In the genomic region with DNA sequence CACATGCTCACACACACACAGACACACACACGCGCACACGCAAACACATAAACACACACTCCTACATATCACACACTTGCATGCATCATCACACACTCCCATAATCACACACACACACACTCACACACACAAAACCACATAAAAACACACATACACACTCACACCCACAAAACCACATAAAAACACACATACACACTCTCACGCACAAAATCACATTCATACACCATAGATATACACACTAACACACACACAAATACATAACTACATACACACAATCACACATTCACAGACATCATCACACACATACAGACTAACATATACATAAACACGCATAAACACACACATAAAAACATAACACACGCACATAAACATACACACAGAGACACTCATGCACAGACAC, we compare ENCODE assay signal across 13 cellular contexts. TPM values are rescaled to one million over a fixed set of nuclear protein-coding genes. Genes with fewer than 3 reads are reported as not detected.
A peak's percentile ranks its signal among the peaks of the same experiment; 100 is the strongest.
DNase-seq lines count a peak whose midpoint lies in the region; ATAC-seq, FAIRE-seq and TF ChIP-seq lines count a peak whose summit lies in the region.
"Had no signal": no experiment of that assay in that cellular context is flagged by ENCODE, and none has a peak within 500 bp of the region (broad histone marks: within the 10 kb centered on the region; RNA-seq: fewer than 3 reads in every experiment).

No MANE protein-coding gene starts in this region.

- no peak overlapping the region for H2AFZ ChIP-seq in neuronal stem cell (ENCODE audit: low read length)

- no peak overlapping the region for H4K8ac ChIP-seq in neuronal stem cell (ENCODE audit: low read depth, low read length)

- H3K27ac ChIP-seq in dorsolateral prefrontal cortex (peak overlapping the region in 54 of 59 donors; percentile 19 to 100 (median 97)), neuronal stem cell (replicated peaks; ENCODE audit: low read length) (no peak overlapping the region), upper lobe of left lung (peak overlapping the region in 2 of 4 donors; percentile 68 to 77)
- no peak overlapping the region for H3K27ac ChIP-seq in CD8-positive, alpha-beta memory T cell (ENCODE audit: low read depth, low read length)

- H2BK15ac ChIP-seq in neuronal stem cell (ENCODE audit: low read length): no peak overlapping the region

- WGBS in neuronal stem cell (ENCODE audit: extremely low coverage in 2 of 2, insufficient read length in 2 of 2, insufficient replicate concordance in 1 of 2), 2 donors: 100% methylated on average over 1 to 6 of the region's 6 CpGs
- WGBS in upper lobe of left lung, 2 donors: 97% methylated on average over 6 of the region's 6 CpGs

- H3K4me1 ChIP-seq in neuronal stem cell (ENCODE audit: control insufficient read depth in 2 of 2, insufficient read depth in 1 of 2, low read depth in 1 of 2, low read length in 2 of 2) (peaks cover 5 to 35% of the 10 kb centered on the region in 2 donors), upper lobe of left lung (peaks cover 18 to 28% (median 23%) of the 10 kb centered on the region in 4 donors)
- no peaks in the 10 kb centered on the region for H3K4me1 ChIP-seq in CD8-positive, alpha-beta memory T cell (ENCODE audit: insufficient read depth, low read length)

- H3K9me3 ChIP-seq in neuronal stem cell (replicated peaks in 1 of 2; ENCODE audit: control insufficient read depth in 2 of 2, insufficient read depth in 1 of 2, low read depth in 1 of 2, low read length in 2 of 2) (no peaks in the 10 kb centered on the region), upper lobe of left lung (no peaks in the 10 kb centered on the region)
- no peaks in the 10 kb centered on the region for H3K9me3 ChIP-seq in CD8-positive, alpha-beta memory T cell (ENCODE audit: low read length)

- H3K4ac ChIP-seq in neuronal stem cell (ENCODE audit: low read length): no peak overlapping the region

- H3K14ac ChIP-seq in neuronal stem cell (ENCODE audit: low read length): no peak overlapping the region

- no peak overlapping the region for H2BK5ac ChIP-seq in neuronal stem cell (ENCODE audit: low read length)

- intact Hi-C loops in dorsolateral prefrontal cortex (cut with DNase I): loop anchor here in 1 of 2 donors (5.0 kb wide), 1 partner anchor 41 kb away; no protein-coding TSS in a partner anchor

- peak overlapping the region; percentile 32 for H3K9ac ChIP-seq in neuronal stem cell (ENCODE audit: low read depth, low read length, poor library complexity)

- no peak overlapping the region for H2BK12ac ChIP-seq in neuronal stem cell (ENCODE audit: low read length)

- H3K36me3 Mint-ChIP-seq in CD8-positive, alpha-beta memory T cell: no peaks in the 10 kb centered on the region

- H2BK120ac ChIP-seq in neuronal stem cell (ENCODE audit: low read depth, low read length): no peak overlapping the region

- H3K27me3 ChIP-seq in dorsolateral prefrontal cortex: no peaks in the 10 kb centered on the region
- H3K27me3 ChIP-seq in neuronal stem cell (ENCODE audit: control insufficient read depth in 3 of 3, insufficient read depth in 3 of 3, low read depth in 1 of 3, low read length in 3 of 3): no peaks in the 10 kb centered on the region
- H3K27me3 ChIP-seq in upper lobe of left lung: no peaks in the 10 kb centered on the region
- H3K27me3 ChIP-seq in CD8-positive, alpha-beta memory T cell (ENCODE audit: insufficient read depth, low read length, poor library complexity, severe bottlenecking): no peaks in the 10 kb centered on the region

- no peak overlapping the region for H3K18ac ChIP-seq in neuronal stem cell (ENCODE audit: low read length)

- H3K36me3 ChIP-seq in neuronal stem cell (replicated peaks in 1 of 2; ENCODE audit: control insufficient read depth in 2 of 2, insufficient read depth in 2 of 2, low read length in 2 of 2): no peaks in the 10 kb centered on the region
- H3K36me3 ChIP-seq in upper lobe of left lung: no peaks in the 10 kb centered on the region
- H3K36me3 ChIP-seq in CD8-positive, alpha-beta memory T cell (ENCODE audit: insufficient read depth, low read length): no peaks in the 10 kb centered on the region

- TF ChIP-seq POLR2A in GM12891 (IDR thresholded peaks at IDR 0.05; ENCODE audit: low read depth, low read length): no peak
- TF ChIP-seq POLR2A in upper lobe of left lung (IDR thresholded peaks at IDR 0.05): no peak

- FAIRE-seq in GM12891 (lab: Jason Lieb, UNC): peak; percentile 77
- FAIRE-seq in HTR-8/SVneo (lab: Jason Lieb, UNC): peak; percentile 51

- H3K4me3 ChIP-seq in dorsolateral prefrontal cortex (peak overlapping the region in 1 of 59 donors; percentile 36), neuronal stem cell (ENCODE audit: low read length in 2 of 2) (peak overlapping the region in 1 of 2 donors; percentile 55), upper lobe of left lung (no peak overlapping the region)
- no peak overlapping the region for H3K4me3 ChIP-seq in CD8-positive, alpha-beta memory T cell (ENCODE audit: low read length)

- no peak overlapping the region for H3K4me3 Mint-ChIP-seq in CD8-positive, alpha-beta memory T cell

- H2AK5ac ChIP-seq in neuronal stem cell (ENCODE audit: low read depth, low read length): no peak overlapping the region

- H3K27me3 Mint-ChIP-seq in CD8-positive, alpha-beta memory T cell: peaks cover 12 to 43% of the 10 kb centered on the region in 2 donors

- H3K27ac Mint-ChIP-seq in CD8-positive, alpha-beta memory T cell: no peak overlapping the region

- no peak overlapping the region for H3K23ac ChIP-seq in neuronal stem cell (ENCODE audit: low read depth, low read length, poor library complexity)

- no peaks in the 10 kb centered on the region for H3K4me1 Mint-ChIP-seq in CD8-positive, alpha-beta memory T cell

- no peaks in the 10 kb centered on the region for H3K9me3 Mint-ChIP-seq in CD8-positive, alpha-beta memory T cell

- no peak overlapping the region for H4K91ac ChIP-seq in neuronal stem cell (ENCODE audit: low read depth, low read length, poor library complexity)

- DNase-seq in GM12891 (ENCODE audit: insufficient read length, low spot score) (no peak), HTR-8/SVneo (ENCODE audit: insufficient read length, low spot score) (no peak), dorsolateral prefrontal cortex (no peak), neuronal stem cell (ENCODE audit: low spot score) (no peak), upper lobe of left lung (no peak), NCI-H2107 treated with DMSO at 0.1 percent for 48 hours (lab: John Stamatoyannopoulos, UW; ENCODE audit: unreplicated experiment) (no peak), NCI-H1930 (lab: John Stamatoyannopoulos, UW) (no peak)
- no peak for DNase-seq in CD8-positive, alpha-beta memory T cell
- DNase-seq: DMS79, NCI-H1694 treated with DMSO at 0.1 percent for 48 hours, NCI-H345, NCI-H524 treated with DMSO at 0.1 percent for 48 hours, SIG-M5 had no signal

- ATAC-seq in upper lobe of left lung (ENCODE audit: low FRiP score in 2 of 2): no peak

- CTCF ChIA-PET in CD8-positive, alpha-beta memory T cell (lab: Charles Lee): no interaction called here

- no peak overlapping the region for H3K4me2 ChIP-seq in neuronal stem cell (ENCODE audit: insufficient read depth, low read length, poor library complexity, severe bottlenecking)

- no peak for TF ChIP-seq CTCF in dorsolateral prefrontal cortex (IDR thresholded peaks at IDR 0.05 in 54 of 56, conservative IDR thresholded peaks at IDR 0.05 in 2 of 56; ENCODE audit: low read depth in 1 of 56, partially characterized antibody in 56 of 56)
- no peak for TF ChIP-seq CTCF in upper lobe of left lung (IDR thresholded peaks at IDR 0.05)

- no peak for TF ChIP-seq EP300 in upper lobe of left lung (IDR thresholded peaks at IDR 0.05)

- POLR2A ChIA-PET in CD8-positive, alpha-beta memory T cell (lab: Charles Lee): no interaction called here

- H3K79me1 ChIP-seq in neuronal stem cell (ENCODE audit: low read depth, low read length): no peaks in the 10 kb centered on the region

TF ChIP-seq in GM12891, 5 proteins besides CTCF, POLR2A, EP300 and RAD21:
- TF ChIP-seq POU2F2 (IDR thresholded peaks at IDR 0.05; ENCODE audit: low read depth, low read length) (no peak), PAX5 (IDR thresholded peaks at IDR 0.05; ENCODE audit: insufficient read depth, low read length, severe bottlenecking) (no peak), TAF1 (IDR thresholded peaks at IDR 0.05; ENCODE audit: low read depth, low read length) (no peak), POLR2AphosphoS5 (IDR thresholded peaks at IDR 0.05; ENCODE audit: low read depth, low read length) (no peak)
TF ChIP-seq in GM12891: peak in this region for 0.

RNA-seq across cellular contexts. Expression of a gene that starts 57.8 kb away (rescaled TPM):
- polyA plus RNA-seq in GM12891 (2012; ENCODE audit: low read depth, missing spikeins): 25.2 TPM
- 1,000 to 10,000 TPM in 8 of 120 experiments, 100 to 1,000 TPM in 112; 292 to 1,535 (median 581) TPM for total RNA-seq in dorsolateral prefrontal cortex
- polyA plus RNA-seq in neuronal stem cell (2013, experiment 1 of 2): 174 TPM
- polyA plus RNA-seq in neuronal stem cell (2013, experiment 2 of 2): 177 TPM
- total RNA-seq in upper lobe of left lung: 100 to 1,000 TPM; 181 to 273 (median 226) TPM
- total RNA-seq in CD8-positive, alpha-beta memory T cell: 10 to 100 TPM; 56.5 to 58.8 TPM
- 27.5 TPM for polyA plus RNA-seq in CD8-positive, alpha-beta memory T cell

Comparison
In these comparisons a context has a peak if more than half of its experiments do, and no peak if none do; other contexts are left out.
1. H3K27ac ChIP-seq: peak in dorsolateral prefrontal cortex (54 of 59); none in neuronal stem cell (single experiment) and CD8-positive, alpha-beta memory T cell (single experiment).